5 cellular contexts compared by ENCODE assay signal in genomic region chr1:151884445-151884844, GRCh38. TPM values are rescaled to one million over a fixed set of nuclear protein-coding genes. Genes with fewer than 3 reads are reported as not detected.
"Had no signal": no experiment of that assay in that cellular context is flagged by ENCODE, and none has a peak within 500 bp of the region (broad histone marks: within the 10 kb centered on the region; RNA-seq: fewer than 3 reads in every experiment).

No MANE protein-coding gene starts in this region.

RNA-seq across cellular contexts. Expression of gene THEM5, which starts 30.9 kb away (rescaled TPM):
- total RNA-seq: M059J, PC-3, Peyer's patch, Right ventricle myocardium superior, SJSA1 had no signal

RNA-seq across cellular contexts. Expression of gene C2CD4D, which starts 44.8 kb away (rescaled TPM):
- total RNA-seq: M059J, Right ventricle myocardium superior, SJSA1 had no signal

RNA-seq across cellular contexts. Expression of gene RORC, which starts 52.8 kb away (rescaled TPM):
- total RNA-seq: M059J, SJSA1 had no signal
